Comparison of ENCODE assay signal across 9 cellular contexts in genomic region chr6:45327956-45328522, GRCh38. TPM values are rescaled to one million over a fixed set of nuclear protein-coding genes. Genes with fewer than 3 reads are reported as not detected.
DNase-seq lines count a peak whose midpoint lies in the region; ATAC-seq, FAIRE-seq and TF ChIP-seq lines count a peak whose summit lies in the region.
"Had no signal": no experiment of that assay in that cellular context is flagged by ENCODE, and none has a peak within 500 bp of the region (broad histone marks: within the 10 kb centered on the region; RNA-seq: fewer than 3 reads in every experiment).

Gene RUNX2, plus strand, starts transcription at chr6:45328330. Its CDS starts 397 bp downstream, at chr6:45328727.

- H3K4me1 ChIP-seq in A673 (ENCODE audit: insufficient read depth, low read length, poor library complexity, severe bottlenecking) (peaks cover 26% of the 10 kb centered on the region), astrocyte (ENCODE audit: insufficient read depth, low read length) (peaks cover 8% of the 10 kb centered on the region), liver (ENCODE audit: control insufficient read depth in 4 of 4, insufficient read depth in 4 of 4, low read length in 3 of 4) (no peaks in the 10 kb centered on the region)

- POLR2A ChIA-PET in A673 (lab: Charles Lee; ENCODE audit: low non-redundant PET): no interaction called here

- WGBS in liver: 70% methylated on average over 5 of the region's 5 CpGs

- H2AFZ ChIP-seq in astrocyte (ENCODE audit: low read depth, low read length): peak within 1 kb of the TSS; percentile 26

- H3K9me3 ChIP-seq in A673 (ENCODE audit: low read depth, low read length, poor library complexity, severe bottlenecking): no peaks in the 10 kb centered on the region
- H3K9me3 ChIP-seq in astrocyte (ENCODE audit: insufficient read depth, low read depth, low read length): no peaks in the 10 kb centered on the region
- no peaks in the 10 kb centered on the region for H3K9me3 ChIP-seq in liver (ENCODE audit: control insufficient read depth in 4 of 4, low read length in 3 of 4)

- peak within 1 kb of the TSS; percentile 90 for H3K27ac Mint-ChIP-seq in astrocyte (ENCODE audit: unreplicated experiment)

- no peaks in the 10 kb centered on the region for H4K20me1 ChIP-seq in astrocyte (ENCODE audit: insufficient read depth, low read length)

- peak within 1 kb of the TSS; percentile 81 for H3K27ac ChIP-seq in A673 (ENCODE audit: low read depth, low read length, poor library complexity, severe bottlenecking)
- H3K27ac ChIP-seq in astrocyte (ENCODE audit: low read depth, low read length): peak within 1 kb of the TSS; percentile 60
- no peak within 1 kb of the TSS for H3K27ac ChIP-seq in liver (ENCODE audit: low read depth in 1 of 2, low read length in 2 of 2)

- H3K27me3 Mint-ChIP-seq in astrocyte (ENCODE audit: low read depth, unreplicated experiment): no peaks in the 10 kb centered on the region

- intact Hi-C loops in A673 (cut with micrococcal nuclease; ENCODE audit: unreplicated experiment): no loop called here
- intact Hi-C loops in posterior cingulate gyrus (cut with DNase I): no loop called here

- peaks cover 9% of the 10 kb centered on the region for H3K79me2 ChIP-seq in astrocyte (ENCODE audit: insufficient read depth, low read length)

- H3K4me1 Mint-ChIP-seq in astrocyte (ENCODE audit: low read depth, unreplicated experiment): peaks cover 19% of the 10 kb centered on the region

- peak in 1 of 2 donors; percentile 16 for TF ChIP-seq RAD21 in liver (IDR thresholded peaks at IDR 0.05)

- H3K36me3 ChIP-seq in A673 (ENCODE audit: insufficient read depth, low read length, poor library complexity, severe bottlenecking) (no peaks in the 10 kb centered on the region), astrocyte (ENCODE audit: insufficient read depth, low read length) (no peaks in the 10 kb centered on the region), liver (ENCODE audit: control insufficient read depth in 4 of 4, insufficient read depth in 3 of 4, low read depth in 1 of 4, low read length in 3 of 4) (no peaks in the 10 kb centered on the region)

- peak within 1 kb of the TSS; percentile 74 for H3K4me3 Mint-ChIP-seq in astrocyte (ENCODE audit: unreplicated experiment)

- H3K9ac ChIP-seq in astrocyte (ENCODE audit: low read length): peak within 1 kb of the TSS; percentile 67
- no peak within 1 kb of the TSS for H3K9ac ChIP-seq in liver (ENCODE audit: low read depth in 1 of 2, low read length in 2 of 2)

- CTCF ChIA-PET in A673 (lab: Charles Lee): no interaction called here

- no TSS peak for BruUV-seq in A673 (replicated peaks; lab: Mats Ljungman, UMichigan)

- no peaks in the 10 kb centered on the region for H3K36me3 Mint-ChIP-seq in astrocyte (ENCODE audit: low read depth, unreplicated experiment)

- TF ChIP-seq CTCF in A673 (conservative IDR thresholded peaks at IDR 0.05; ENCODE audit: low read depth, low read length) (no peak), astrocyte (IDR thresholded peaks at IDR 0.05; ENCODE audit: insufficient read depth, low read depth, low read length) (no peak), liver (IDR thresholded peaks at IDR 0.05; ENCODE audit: low read depth, low read length, missing input control) (no peak)

- H3K4me2 ChIP-seq in astrocyte (ENCODE audit: low read length): peak within 1 kb of the TSS; percentile 83

- no peaks in the 10 kb centered on the region for H3K27me3 ChIP-seq in A673 (replicated peaks; ENCODE audit: insufficient read depth, low read depth, low read length, poor library complexity)
- no peaks in the 10 kb centered on the region for H3K27me3 ChIP-seq in astrocyte (ENCODE audit: insufficient read depth, low read length)
- H3K27me3 ChIP-seq in liver (ENCODE audit: control insufficient read depth in 4 of 4, insufficient read depth in 4 of 4, low read length in 3 of 4): no peaks in the 10 kb centered on the region

- H3K9me3 Mint-ChIP-seq in astrocyte (ENCODE audit: unreplicated experiment): no peaks in the 10 kb centered on the region

- DNase-seq in A673 (ENCODE audit: low spot score) (peak; percentile 73), HS-5 (ENCODE audit: low read depth) (peak; percentile 53), astrocyte (ENCODE audit: low read depth) (peak; percentile 100), posterior cingulate gyrus (no peak), germinal center (ENCODE audit: low spot score) (no peak), dermis blood vessel endothelial cell (no peak)
- DNase-seq: central memory CD4-positive, alpha-beta T cell had no signal

- FAIRE-seq in astrocyte (lab: Jason Lieb, UNC): peak; percentile 52

- no peak for ATAC-seq in HG03280 (IDR thresholded peaks at IDR 0.05; ENCODE audit: unreplicated experiment)

- H3K4me3 ChIP-seq in A673 (ENCODE audit: low read depth, low read length, poor library complexity, severe bottlenecking): peak within 1 kb of the TSS; percentile 19
- H3K4me3 ChIP-seq in astrocyte (ENCODE audit: insufficient read depth, low read depth, low read length): peak within 1 kb of the TSS; percentile 58
- no peak within 1 kb of the TSS for H3K4me3 ChIP-seq in liver (ENCODE audit: low read depth in 1 of 3, low read length in 3 of 3)

TF ChIP-seq in liver, 16 proteins besides CTCF, POLR2A, EP300 and RAD21:
- TF ChIP-seq HNF4G (IDR thresholded peaks at IDR 0.05) (no peak), JUND (IDR thresholded peaks at IDR 0.05) (no peak), SP1 (IDR thresholded peaks at IDR 0.05) (peak; percentile 11), HNF4A (conservative IDR thresholded peaks at IDR 0.05) (no peak), YY1 (IDR thresholded peaks at IDR 0.05) (no peak), FOXA1 (IDR thresholded peaks at IDR 0.05) (no peak), TAF1 (conservative IDR thresholded peaks at IDR 0.05) (peak; percentile 63)

RNA-seq across cellular contexts. Expression of gene RUNX2, which starts in this region (rescaled TPM):
- total RNA-seq in A673 (2021) (4.0 and 4.9 TPM in 2 replicates), astrocyte (26.1 and 32.6 TPM in 2 replicates), liver (1 to 10 TPM in 1 of 2 donors, under 1 TPM in 1; 0.42 to 1.1 TPM), dermis blood vessel endothelial cell (under 0.01 and 0.05 TPM in 2 replicates)
- 1 to 10 TPM in 1 of 2 donors, under 1 TPM in 1; 0.09 to 1.5 TPM for polyA plus RNA-seq in liver

Comparison
In these comparisons a context has a peak if more than half of its experiments do, and no peak if none do; other contexts are left out.
1. DNase-seq: peak in A673 (single experiment), HS-5 (single experiment) and astrocyte (single experiment); none in posterior cingulate gyrus (0 of 10), germinal center (single experiment) and dermis blood vessel endothelial cell (single experiment).
2. H3K27ac ChIP-seq: peak in A673 (single experiment) and astrocyte (single experiment); none in liver (0 of 2).
3. H3K4me3 ChIP-seq: peak in A673 (single experiment) and astrocyte (single experiment); none in liver (0 of 3).